14 cellular contexts compared by ENCODE assay signal in genomic region chr3:71088019-71088711, GRCh38.
DNase-seq lines count a peak whose midpoint lies in the region; ATAC-seq and TF ChIP-seq lines count a peak whose summit lies in the region.
"Had no signal": no experiment of that assay in that cellular context is flagged by ENCODE, and none has a peak within 500 bp of the region (broad histone marks: within the 10 kb centered on the region; RNA-seq: fewer than 3 reads in every experiment).

No MANE protein-coding gene starts in this region.

- peaks cover 85% of the 10 kb centered on the region for H3K4me1 Mint-ChIP-seq in CD4-positive, alpha-beta T cell (ENCODE audit: low read depth)
- H3K4me1 Mint-ChIP-seq in activated T-helper 1 cell treated with anti-CD3 and anti-CD28 coated beads, Interleukin-12 subunit alpha, Interleukin-12 subunit beta, Interleukin-2, Interleukin-4 antibody, amounts not matched to agents 30 ng/mL and 10 ng/mL and 1 ng/mL, durations not matched to agents 14 hours and 24 hours and 36 hours (ENCODE audit: low read depth): peaks cover 75% of the 10 kb centered on the region

- ATAC-seq in CD4-positive, alpha-beta T cell (ENCODE audit: poor library complexity): no peak
- ATAC-seq in GM21526 (IDR thresholded peaks at IDR 0.05; ENCODE audit: low FRiP score, unreplicated experiment) (peak; percentile 1), left lobe of liver (peak; percentile 27), HG03175 (IDR thresholded peaks at IDR 0.05; ENCODE audit: unreplicated experiment) (no peak)

- H3K4me3 Mint-ChIP-seq in CD4-positive, alpha-beta T cell: peak overlapping the region; percentile 69
- H3K4me3 Mint-ChIP-seq in activated T-helper 1 cell treated with anti-CD3 and anti-CD28 coated beads, Interleukin-12 subunit alpha, Interleukin-12 subunit beta, Interleukin-2, Interleukin-4 antibody, amounts not matched to agents 30 ng/mL and 10 ng/mL and 1 ng/mL, durations not matched to agents 14 hours and 24 hours and 36 hours: peak overlapping the region; percentile 39

- CTCF ChIA-PET in CD4-positive, alpha-beta T cell (lab: Charles Lee): interaction anchor here (1.6 kb wide), 1 partner anchor 18 kb away, joined by 4 read pairs; no protein-coding TSS in a partner anchor

- H3K36me3 ChIP-seq in thyroid gland (no peaks in the 10 kb centered on the region), colonic mucosa (no peaks in the 10 kb centered on the region)
- H3K36me3 ChIP-seq: thoracic aorta had no signal

- H3K27me3 Mint-ChIP-seq in CD4-positive, alpha-beta T cell: no peaks in the 10 kb centered on the region
- H3K27me3 Mint-ChIP-seq in activated T-helper 1 cell treated with anti-CD3 and anti-CD28 coated beads, Interleukin-12 subunit alpha, Interleukin-12 subunit beta, Interleukin-2, Interleukin-4 antibody, amounts not matched to agents 30 ng/mL and 10 ng/mL and 1 ng/mL, durations not matched to agents 14 hours and 24 hours and 36 hours (ENCODE audit: insufficient read depth): peaks cover 5% of the 10 kb centered on the region

- peak overlapping the region; percentile 86 for H3K27ac Mint-ChIP-seq in CD4-positive, alpha-beta T cell
- H3K27ac Mint-ChIP-seq in activated T-helper 1 cell treated with anti-CD3 and anti-CD28 coated beads, Interleukin-12 subunit alpha, Interleukin-12 subunit beta, Interleukin-2, Interleukin-4 antibody, amounts not matched to agents 30 ng/mL and 10 ng/mL and 1 ng/mL, durations not matched to agents 14 hours and 24 hours and 36 hours: peak overlapping the region; percentile 89

- H3K4me1 ChIP-seq in thyroid gland: no peaks in the 10 kb centered on the region
- H3K4me1 ChIP-seq in colonic mucosa: peaks cover 8% of the 10 kb centered on the region

- no peaks in the 10 kb centered on the region for H3K9me3 ChIP-seq in CD4-positive, alpha-beta T cell (ENCODE audit: control insufficient read depth, low read length)
- H3K9me3 ChIP-seq in thyroid gland: no peaks in the 10 kb centered on the region
- no peaks in the 10 kb centered on the region for H3K9me3 ChIP-seq in colonic mucosa
- H3K9me3 ChIP-seq: thoracic aorta had no signal

- no peaks in the 10 kb centered on the region for H3K27me3 ChIP-seq in CD4-positive, alpha-beta T cell (ENCODE audit: control insufficient read depth, insufficient read depth, low read length)
- no peaks in the 10 kb centered on the region for H3K27me3 ChIP-seq in thyroid gland
- H3K27me3 ChIP-seq in colonic mucosa: no peaks in the 10 kb centered on the region
- H3K27me3 ChIP-seq: dorsolateral prefrontal cortex had no signal

- H3K4me3 ChIP-seq in thyroid gland (replicated peaks in 1 of 3) (no peak overlapping the region), colonic mucosa (no peak overlapping the region)
- H3K4me3 ChIP-seq: dorsolateral prefrontal cortex, thoracic aorta had no signal

- no peak for DNase-seq in CD4-positive, alpha-beta T cell
- no peak for DNase-seq in activated T-helper 1 cell treated with anti-CD3 and anti-CD28 coated beads, Interleukin-12 subunit alpha, Interleukin-12 subunit beta, Interleukin-2, Interleukin-4 antibody, amounts not matched to agents 30 ng/mL and 10 ng/mL and 1 ng/mL, durations not matched to agents 14 hours and 24 hours and 36 hours (ENCODE audit: low spot score)
- DNase-seq in left lobe of liver (ENCODE audit: low spot score) (no peak), thyroid gland (no peak), colonic mucosa (no peak)
- DNase-seq in effector CD8-positive, alpha-beta T cell (lab: John Stamatoyannopoulos, UW): no peak
- DNase-seq: activated CD4-positive, alpha-beta T cell treated with anti-CD3 and anti-CD28 coated beads, Interleukin-2, amount 50 U/mL, for 1 hour; amygdala; dorsolateral prefrontal cortex; NCI-H2029 treated with DMSO at 0.1 percent for 48 hours; NCI-H82 had no signal

- 92 to 96% methylated on average over 8 of the region's 8 CpGs for WGBS in thyroid gland, 2 donors

- TF ChIP-seq CTCF in CD4-positive, alpha-beta T cell (IDR thresholded peaks at IDR 0.05): no peak
- TF ChIP-seq CTCF in thyroid gland (IDR thresholded peaks at IDR 0.05) (no peak), colonic mucosa (IDR thresholded peaks at IDR 0.05) (no peak)

- H3K36me3 Mint-ChIP-seq in CD4-positive, alpha-beta T cell (ENCODE audit: low read depth): peaks cover 66% of the 10 kb centered on the region
- peaks cover 34% of the 10 kb centered on the region for H3K36me3 Mint-ChIP-seq in activated T-helper 1 cell treated with anti-CD3 and anti-CD28 coated beads, Interleukin-12 subunit alpha, Interleukin-12 subunit beta, Interleukin-2, Interleukin-4 antibody, amounts not matched to agents 30 ng/mL and 10 ng/mL and 1 ng/mL, durations not matched to agents 14 hours and 24 hours and 36 hours (ENCODE audit: low read depth)

- no peak for TF ChIP-seq POLR2A in thyroid gland (IDR thresholded peaks at IDR 0.05)

- peak overlapping the region; percentile 57 for H3K27ac ChIP-seq in CD4-positive, alpha-beta T cell (ENCODE audit: low read depth, low read length)
- H3K27ac ChIP-seq in thyroid gland (no peak overlapping the region), colonic mucosa (no peak overlapping the region)
- H3K27ac ChIP-seq: dorsolateral prefrontal cortex, thoracic aorta had no signal

- POLR2A ChIA-PET in CD4-positive, alpha-beta T cell (lab: Charles Lee): interaction anchor here (0.6 to 2.3 kb wide), 12 partner anchors 8 to 391 kb away, joined by 3 to 19 read pairs (median 6); no protein-coding TSS in a partner anchor

- intact Hi-C loops in CD4-positive, alpha-beta T cell (cut with DNase I, micrococcal nuclease): loop anchor here in 1 of 2 experiments (5.0 kb wide), 1 partner anchor 424 kb away; no protein-coding TSS in a partner anchor
- intact Hi-C loops in activated T-helper 1 cell treated with anti-CD3 and anti-CD28 coated beads, Interleukin-12 subunit alpha, Interleukin-12 subunit beta, Interleukin-2, Interleukin-4 antibody, amounts not matched to agents 30 ng/mL and 10 ng/mL and 1 ng/mL, durations not matched to agents 14 hours and 24 hours and 36 hours (cut with micrococcal nuclease): loop anchor here (10.0 kb wide), 1 partner anchor 2003 kb away; the partner anchor contains the start of genes ARL6IP5 and UBA3
- intact Hi-C loops in thyroid gland (cut with DNase I): no loop called here
- intact Hi-C loops in colonic mucosa (cut with DNase I): no loop called here

- H3K9me3 Mint-ChIP-seq in CD4-positive, alpha-beta T cell: peaks cover 2% of the 10 kb centered on the region
- H3K9me3 Mint-ChIP-seq in activated T-helper 1 cell treated with anti-CD3 and anti-CD28 coated beads, Interleukin-12 subunit alpha, Interleukin-12 subunit beta, Interleukin-2, Interleukin-4 antibody, amounts not matched to agents 30 ng/mL and 10 ng/mL and 1 ng/mL, durations not matched to agents 14 hours and 24 hours and 36 hours: peaks cover 2% of the 10 kb centered on the region

- H3K9ac ChIP-seq in colonic mucosa (ENCODE audit: low read depth in 2 of 2, low read length in 2 of 2): no peak overlapping the region

Comparison
In these comparisons a context has a peak if more than half of its experiments do, and no peak if none do; other contexts are left out.
1. ATAC-seq: peak in GM21526 (single experiment) and left lobe of liver (single experiment); none in CD4-positive, alpha-beta T cell (single experiment) and HG03175 (single experiment).